ENCODE assay signal across 11 cellular contexts in genomic region chr14:69358233-69358963, GRCh38. TPM values are rescaled to one million over a fixed set of nuclear protein-coding genes. Genes with fewer than 3 reads are reported as not detected.
DNase-seq lines count a peak whose midpoint lies in the region; ATAC-seq and TF ChIP-seq lines count a peak whose summit lies in the region.
"Had no signal": no experiment of that assay in that cellular context is flagged by ENCODE, and none has a peak within 500 bp of the region (broad histone marks: within the 10 kb centered on the region; RNA-seq: fewer than 3 reads in every experiment).

No MANE protein-coding gene starts in this region.

- peak; percentile 85 for DNase-seq in activated CD8-positive, alpha-beta T cell treated with anti-CD3 and anti-CD28 coated beads for 36 hours
- DNase-seq in activated CD8-positive, alpha-beta T cell treated with anti-CD3 and anti-CD28 coated beads, Interleukin-2, amount 10 ng/mL, durations not matched to agents 7 days and 5 days, result no peak
- DNase-seq in glomerular visceral epithelial cell (ENCODE audit: extremely low spot score) (peak; percentile 55), posterior cingulate gyrus (no peak), Right ventricle myocardium superior (no peak)
- peak; percentile 11 for DNase-seq in stimulated activated CD8-positive, alpha-beta memory T cell treated with anti-CD3 and anti-CD28 coated beads, Interleukin-4, amount 100 ng/mL, for 24 hours (ENCODE audit: low read depth)
- DNase-seq: effector CD4-positive, alpha-beta T cell; PC-9 had no signal

- H3K36me3 Mint-ChIP-seq in activated CD8-positive, alpha-beta T cell treated with anti-CD3 and anti-CD28 coated beads for 36 hours (ENCODE audit: low read depth), result no peaks in the 10 kb centered on the region
- peaks cover 2% of the 10 kb centered on the region for H3K36me3 Mint-ChIP-seq in activated CD8-positive, alpha-beta T cell treated with anti-CD3 and anti-CD28 coated beads, Interleukin-2, amount 10 ng/mL, durations not matched to agents 7 days and 5 days (ENCODE audit: low read depth)

- H3K9me3 Mint-ChIP-seq in activated CD8-positive, alpha-beta T cell treated with anti-CD3 and anti-CD28 coated beads for 36 hours, result no peaks in the 10 kb centered on the region
- no peaks in the 10 kb centered on the region for H3K9me3 Mint-ChIP-seq in activated CD8-positive, alpha-beta T cell treated with anti-CD3 and anti-CD28 coated beads, Interleukin-2, amount 10 ng/mL, durations not matched to agents 7 days and 5 days (ENCODE audit: insufficient read depth)

- no peak for TF ChIP-seq CTCF in activated CD8-positive, alpha-beta T cell treated with anti-CD3 and anti-CD28 coated beads for 36 hours (IDR thresholded peaks at IDR 0.05)

- peak overlapping the region; percentile 11 for H3K27ac Mint-ChIP-seq in activated CD8-positive, alpha-beta T cell treated with anti-CD3 and anti-CD28 coated beads for 36 hours
- H3K27ac Mint-ChIP-seq in activated CD8-positive, alpha-beta T cell treated with anti-CD3 and anti-CD28 coated beads, Interleukin-2, amount 10 ng/mL, durations not matched to agents 7 days and 5 days, result no peak overlapping the region

- H3K4me1 Mint-ChIP-seq in activated CD8-positive, alpha-beta T cell treated with anti-CD3 and anti-CD28 coated beads for 36 hours (ENCODE audit: low read depth), result peaks cover 47% of the 10 kb centered on the region
- peaks cover 20% of the 10 kb centered on the region for H3K4me1 Mint-ChIP-seq in activated CD8-positive, alpha-beta T cell treated with anti-CD3 and anti-CD28 coated beads, Interleukin-2, amount 10 ng/mL, durations not matched to agents 7 days and 5 days (ENCODE audit: low read depth)

- CTCF ChIA-PET in activated CD8-positive, alpha-beta T cell treated with anti-CD3 and anti-CD28 coated beads for 36 hours (lab: Charles Lee), result interaction anchor here (0.9 to 1.7 kb wide), 7 partner anchors 8 to 515 kb away, joined by 3 to 8 read pairs (median 4); partner anchors contain the start of genes ERH, EXD2 and SLC39A9
- CTCF ChIA-PET in activated CD8-positive, alpha-beta T cell treated with anti-CD3 and anti-CD28 coated beads, Interleukin-2, amount 10 ng/mL, durations not matched to agents 7 days and 5 days (lab: Charles Lee), result interaction anchor here (1.5 kb wide), 1 partner anchor 40 kb away, joined by 3 read pairs; the partner anchor contains the start of genes ERH and SLC39A9

- no peaks in the 10 kb centered on the region for H3K27me3 Mint-ChIP-seq in activated CD8-positive, alpha-beta T cell treated with anti-CD3 and anti-CD28 coated beads for 36 hours
- no peaks in the 10 kb centered on the region for H3K27me3 Mint-ChIP-seq in activated CD8-positive, alpha-beta T cell treated with anti-CD3 and anti-CD28 coated beads, Interleukin-2, amount 10 ng/mL, durations not matched to agents 7 days and 5 days (ENCODE audit: low read depth)

- POLR2A ChIA-PET in activated CD8-positive, alpha-beta T cell treated with anti-CD3 and anti-CD28 coated beads for 36 hours (lab: Charles Lee), result interaction anchor here (0.5 to 2.6 kb wide), 6 partner anchors 11 to 111 kb away, joined by 3 to 20 read pairs (median 6); partner anchors contain the start of genes ERH and SLC39A9
- POLR2A ChIA-PET in activated CD8-positive, alpha-beta T cell treated with anti-CD3 and anti-CD28 coated beads, Interleukin-2, amount 10 ng/mL, durations not matched to agents 7 days and 5 days (lab: Charles Lee), result no interaction called here

- ATAC-seq in activated CD8-positive, alpha-beta T cell treated with anti-CD3 and anti-CD28 coated beads for 36 hours, result peak; percentile 84
- no peak for ATAC-seq in activated CD8-positive, alpha-beta T cell treated with anti-CD3 and anti-CD28 coated beads, Interleukin-2, amount 10 ng/mL, durations not matched to agents 7 days and 5 days
- ATAC-seq in HG02798 (IDR thresholded peaks at IDR 0.05; ENCODE audit: poor library complexity, unreplicated experiment), result peak; percentile 42
- no peak for ATAC-seq in HG03342 (IDR thresholded peaks at IDR 0.05; ENCODE audit: unreplicated experiment)
- no peak for ATAC-seq in Right ventricle myocardium superior (ENCODE audit: poor library complexity)
- ATAC-seq: gastroesophageal sphincter had no signal

- intact Hi-C loops in activated CD8-positive, alpha-beta T cell treated with anti-CD3 and anti-CD28 coated beads for 36 hours (cut with micrococcal nuclease), result no loop called here
- intact Hi-C loops in posterior cingulate gyrus (cut with DNase I), result no loop called here
- intact Hi-C loops in Right ventricle myocardium superior (cut with DNase I), result no loop called here

- H3K4me3 Mint-ChIP-seq in activated CD8-positive, alpha-beta T cell treated with anti-CD3 and anti-CD28 coated beads for 36 hours, result no peak overlapping the region
- H3K4me3 Mint-ChIP-seq in activated CD8-positive, alpha-beta T cell treated with anti-CD3 and anti-CD28 coated beads, Interleukin-2, amount 10 ng/mL, durations not matched to agents 7 days and 5 days, result no peak overlapping the region

RNA-seq across cellular contexts. Expression of gene ERH, which starts 39.7 kb away (rescaled TPM):
- 100 to 1,000 TPM; 301 to 313 TPM for total RNA-seq in activated CD8-positive, alpha-beta T cell treated with anti-CD3 and anti-CD28 coated beads for 36 hours
- total RNA-seq in activated CD8-positive, alpha-beta T cell treated with anti-CD3 and anti-CD28 coated beads, Interleukin-2, amount 10 ng/mL, durations not matched to agents 7 days and 5 days, result 100 to 1,000 TPM; 290 to 318 TPM
- 102 TPM for total RNA-seq in Right ventricle myocardium superior

RNA-seq across cellular contexts. Expression of gene SLC39A9, which starts 40.1 kb away (rescaled TPM):
- total RNA-seq in activated CD8-positive, alpha-beta T cell treated with anti-CD3 and anti-CD28 coated beads for 36 hours, result 10 to 100 TPM; 39.2 to 41.3 TPM
- total RNA-seq in activated CD8-positive, alpha-beta T cell treated with anti-CD3 and anti-CD28 coated beads, Interleukin-2, amount 10 ng/mL, durations not matched to agents 7 days and 5 days, result 10 to 100 TPM; 44.5 to 46.2 TPM
- total RNA-seq in Right ventricle myocardium superior, result 16.2 TPM

Comparison
In these comparisons a context has a peak if more than half of its experiments do, and no peak if none do; other contexts are left out.
1. ATAC-seq: peak in activated CD8-positive, alpha-beta T cell treated with anti-CD3 and anti-CD28 coated beads for 36 hours (single experiment) and HG02798 (single experiment); none in activated CD8-positive, alpha-beta T cell treated with anti-CD3 and anti-CD28 coated beads, Interleukin-2, amount 10 ng/mL, durations not matched to agents 7 days and 5 days (single experiment), HG03342 (single experiment) and Right ventricle myocardium superior (single experiment).
2. DNase-seq: peak in activated CD8-positive, alpha-beta T cell treated with anti-CD3 and anti-CD28 coated beads for 36 hours (single experiment), glomerular visceral epithelial cell (single experiment) and stimulated activated CD8-positive, alpha-beta memory T cell treated with anti-CD3 and anti-CD28 coated beads, Interleukin-4, amount 100 ng/mL, for 24 hours (single experiment); none in activated CD8-positive, alpha-beta T cell treated with anti-CD3 and anti-CD28 coated beads, Interleukin-2, amount 10 ng/mL, durations not matched to agents 7 days and 5 days (single experiment), posterior cingulate gyrus (0 of 10) and Right ventricle myocardium superior (single experiment).